Comparison of ENCODE assay signal across 8 cellular contexts in the genomic region with DNA sequence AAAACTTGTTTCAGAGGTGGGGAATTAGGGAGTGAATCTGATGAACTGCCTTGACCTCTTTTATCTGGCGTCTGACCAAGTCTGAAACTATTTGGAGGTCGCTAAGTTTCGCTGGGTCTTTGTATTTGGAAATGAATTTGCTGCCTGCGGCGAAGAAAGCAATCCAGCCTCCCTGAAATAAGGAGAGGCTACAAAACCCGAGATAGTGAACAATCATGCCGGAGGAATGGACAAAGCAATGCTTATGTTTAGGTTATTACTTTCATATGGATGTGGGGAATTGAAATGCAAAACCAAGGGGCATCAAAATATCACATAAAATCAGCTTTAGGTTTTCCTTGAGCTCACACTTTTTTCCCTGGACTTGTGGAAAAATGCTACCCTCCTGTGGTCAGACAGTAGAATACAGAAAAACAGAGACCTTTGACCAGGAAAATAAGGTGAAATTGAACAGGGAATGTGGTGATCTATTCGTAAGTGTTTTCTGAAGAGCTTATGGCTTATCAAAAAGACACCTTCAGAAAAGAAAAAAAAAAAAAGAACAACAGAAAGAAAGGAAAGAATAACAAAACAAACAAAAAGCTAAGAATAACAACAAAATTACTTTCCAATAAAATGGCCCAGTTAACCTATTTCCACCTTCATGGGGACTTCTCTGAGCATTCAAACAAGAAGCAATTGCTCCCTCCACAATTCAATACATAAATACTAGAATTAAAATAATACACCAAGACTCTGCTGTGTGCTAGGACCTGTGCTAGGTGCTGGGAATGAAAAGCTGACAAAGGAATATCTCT.
A peak's percentile ranks its signal among the peaks of the same experiment; 100 is the strongest.
DNase-seq lines count a peak whose midpoint lies in the region; ATAC-seq, FAIRE-seq and TF ChIP-seq lines count a peak whose summit lies in the region.

No MANE protein-coding gene starts in this region.

- H3K27me3 Mint-ChIP-seq in activated CD8-positive, alpha-beta memory T cell treated with anti-CD3 and anti-CD28 coated beads, Interleukin-2, amount 10 ng/mL, durations not matched to agents 7 days and 5 days, result no peaks in the 10 kb centered on the region

- H3K27ac ChIP-seq in mammary epithelial cell (ENCODE audit: insufficient read depth, low read depth, low read length) (no peak overlapping the region), mesendoderm (ENCODE audit: low read depth, low read length) (no peak overlapping the region)

- no peak overlapping the region for H3K23ac ChIP-seq in mesendoderm (ENCODE audit: low read length)

- no peak overlapping the region for H2AK5ac ChIP-seq in mesendoderm (ENCODE audit: low read length)

- FAIRE-seq in A204.1 (lab: Jason Lieb, UNC), result peak; percentile 85

- H2BK5ac ChIP-seq in mesendoderm (ENCODE audit: low read length), result no peak overlapping the region

- H3K4me2 ChIP-seq in mammary epithelial cell (ENCODE audit: insufficient read depth, low read depth, low read length) (peak overlapping the region; percentile 33), mesendoderm (ENCODE audit: low read length) (peak overlapping the region; percentile 0)

- peak; percentile 16 for TF ChIP-seq CTCF in GM20000 (IDR thresholded peaks at IDR 0.05; ENCODE audit: extremely low read depth, missing control alignments)
- TF ChIP-seq CTCF in mammary epithelial cell (conservative IDR thresholded peaks at IDR 0.05 in 1 of 2, IDR thresholded peaks at IDR 0.05 in 1 of 2; ENCODE audit: extremely low read depth in 1 of 2, insufficient read depth in 1 of 2, low read depth in 1 of 2, low read length in 2 of 2), result peak; percentile 53 to 66

- CTCF ChIA-PET in mammary epithelial cell (lab: Charles Lee; ENCODE audit: low non-redundant PET), result interaction anchor here (0.6 to 1.0 kb wide), 8 partner anchors 32 to 866 kb away, joined by 3 to 6 read pairs (median 4); no protein-coding TSS in a partner anchor
- CTCF ChIA-PET in activated CD8-positive, alpha-beta memory T cell treated with anti-CD3 and anti-CD28 coated beads, Interleukin-2, amount 10 ng/mL, durations not matched to agents 7 days and 5 days (lab: Charles Lee), result interaction anchor here (0.7 to 1.2 kb wide), 3 partner anchors 12 to 247 kb away, joined by 3 to 6 read pairs (median 3); no protein-coding TSS in a partner anchor

- intact Hi-C loops in mammary epithelial cell (cut with micrococcal nuclease), result loop anchor here (1.0 to 10.0 kb wide), 5 partner anchors 114 to 354 kb away; no protein-coding TSS in a partner anchor

- H3K79me2 ChIP-seq in mammary epithelial cell (ENCODE audit: insufficient read depth, low read length), result no peaks in the 10 kb centered on the region
- H3K79me2 ChIP-seq in mesendoderm (ENCODE audit: control insufficient read depth, insufficient read depth, low read length), result no peaks in the 10 kb centered on the region

- no peaks in the 10 kb centered on the region for H3K36me3 Mint-ChIP-seq in activated CD8-positive, alpha-beta memory T cell treated with anti-CD3 and anti-CD28 coated beads, Interleukin-2, amount 10 ng/mL, durations not matched to agents 7 days and 5 days

- H3K4me3 ChIP-seq in mammary epithelial cell (replicated peaks in 1 of 3; ENCODE audit: insufficient read depth in 1 of 3, low read depth in 2 of 3, low read length in 3 of 3) (no peak overlapping the region), mesendoderm (ENCODE audit: low read length) (no peak overlapping the region)

- peak overlapping the region; percentile 51 for H2BK120ac ChIP-seq in mesendoderm (ENCODE audit: low read depth, low read length)

- H4K8ac ChIP-seq in mesendoderm (ENCODE audit: low read depth, low read length), result no peak overlapping the region

- no peak overlapping the region for H2BK15ac ChIP-seq in mesendoderm (replicated peaks; ENCODE audit: low read depth)

- H3K27me3 ChIP-seq in mammary epithelial cell (ENCODE audit: insufficient read depth, low read length) (peaks cover 2% of the 10 kb centered on the region), mesendoderm (ENCODE audit: insufficient read depth, low read length, poor library complexity) (no peaks in the 10 kb centered on the region)

- H3K4me3 Mint-ChIP-seq in activated CD8-positive, alpha-beta memory T cell treated with anti-CD3 and anti-CD28 coated beads, Interleukin-2, amount 10 ng/mL, durations not matched to agents 7 days and 5 days, result no peak overlapping the region

- DNase-seq in GM20000 (ENCODE audit: low spot score) (peak; percentile 5), NCI-H446 treated with DMSO at 0.1 percent for 48 hours (lab: John Stamatoyannopoulos, UW) (peak; percentile 59), mammary epithelial cell (peak; percentile 40), mesendoderm (peak; percentile 77), mesenteric fat pad (ENCODE audit: low spot score) (no peak)
- no peak for DNase-seq in activated CD8-positive, alpha-beta memory T cell treated with anti-CD3 and anti-CD28 coated beads, Interleukin-2, amount 10 ng/mL, durations not matched to agents 7 days and 5 days

- dilution Hi-C loops in mammary epithelial cell (cut with HindIII; ENCODE audit: low sequenced_read_pairs), result no loop called here

- H3K27ac Mint-ChIP-seq in activated CD8-positive, alpha-beta memory T cell treated with anti-CD3 and anti-CD28 coated beads, Interleukin-2, amount 10 ng/mL, durations not matched to agents 7 days and 5 days, result no peak overlapping the region

- H3K4ac ChIP-seq in mesendoderm (ENCODE audit: low read depth, low read length), result no peak overlapping the region

- BruUV-seq in mammary epithelial cell (replicated peaks; lab: Mats Ljungman, UMichigan), result no TSS peak

- no peak overlapping the region for H3K18ac ChIP-seq in mesendoderm (ENCODE audit: low read length)

- H3K9me3 Mint-ChIP-seq in activated CD8-positive, alpha-beta memory T cell treated with anti-CD3 and anti-CD28 coated beads, Interleukin-2, amount 10 ng/mL, durations not matched to agents 7 days and 5 days (ENCODE audit: low read depth), result no peaks in the 10 kb centered on the region

- H4K20me1 ChIP-seq in mammary epithelial cell (ENCODE audit: insufficient read depth, low read length), result no peaks in the 10 kb centered on the region

- WGBS in mammary epithelial cell (ENCODE audit: low coverage, missing lambda C conversion rate), result 13% methylated on average over 8 of the region's 8 CpGs
- no CpG with 5 or more reads among the region's 8 CpGs for WGBS in mesendoderm (ENCODE audit: extremely low coverage, insufficient coverage, low lambda C conversion rate)

- H3K9ac ChIP-seq in mammary epithelial cell (ENCODE audit: insufficient read depth, low read length) (no peak overlapping the region), mesendoderm (ENCODE audit: low read length) (no peak overlapping the region)

- in situ Hi-C loops in mammary epithelial cell (cut with MboI; ENCODE audit: low sequenced_read_pairs in 2 of 2), result no loop called here

- H2AFZ ChIP-seq in mammary epithelial cell (ENCODE audit: low read depth, low read length), result peak overlapping the region; percentile 62

- H3K36me3 ChIP-seq in mammary epithelial cell (ENCODE audit: insufficient read depth, low read length), result no peaks in the 10 kb centered on the region
- no peaks in the 10 kb centered on the region for H3K36me3 ChIP-seq in mesendoderm (ENCODE audit: control insufficient read depth, insufficient read depth, low read length)

- no peaks in the 10 kb centered on the region for H3K79me1 ChIP-seq in mesendoderm (ENCODE audit: low read length)

- ATAC-seq in GM18867 (IDR thresholded peaks at IDR 0.05; ENCODE audit: unreplicated experiment), result no peak
- ATAC-seq in activated CD8-positive, alpha-beta memory T cell treated with anti-CD3 and anti-CD28 coated beads, Interleukin-2, amount 10 ng/mL, durations not matched to agents 7 days and 5 days, result no peak

- no peak overlapping the region for H4K5ac ChIP-seq in mesendoderm (ENCODE audit: low read length)

- no peaks in the 10 kb centered on the region for H3K4me1 Mint-ChIP-seq in activated CD8-positive, alpha-beta memory T cell treated with anti-CD3 and anti-CD28 coated beads, Interleukin-2, amount 10 ng/mL, durations not matched to agents 7 days and 5 days

- H3K4me1 ChIP-seq in mammary epithelial cell (ENCODE audit: insufficient read depth, low read length) (peaks cover 3% of the 10 kb centered on the region), mesendoderm (ENCODE audit: control insufficient read depth, low read depth, low read length) (no peaks in the 10 kb centered on the region)

- peak overlapping the region; percentile 8 for H3K56ac ChIP-seq in mesendoderm (ENCODE audit: low read length)

- no peaks in the 10 kb centered on the region for H3K9me3 ChIP-seq in mammary epithelial cell (replicated peaks; ENCODE audit: insufficient read depth, low read length)

Comparison
In these comparisons a context has a peak if more than half of its experiments do, and no peak if none do; other contexts are left out.
1. DNase-seq: peak in GM20000 (single experiment), NCI-H446 treated with DMSO at 0.1 percent for 48 hours (single experiment), mammary epithelial cell (single experiment) and mesendoderm (single experiment); none in mesenteric fat pad (single experiment) and activated CD8-positive, alpha-beta memory T cell treated with anti-CD3 and anti-CD28 coated beads, Interleukin-2, amount 10 ng/mL, durations not matched to agents 7 days and 5 days (single experiment).